8 cellular contexts compared by ENCODE assay signal in the genomic region with DNA sequence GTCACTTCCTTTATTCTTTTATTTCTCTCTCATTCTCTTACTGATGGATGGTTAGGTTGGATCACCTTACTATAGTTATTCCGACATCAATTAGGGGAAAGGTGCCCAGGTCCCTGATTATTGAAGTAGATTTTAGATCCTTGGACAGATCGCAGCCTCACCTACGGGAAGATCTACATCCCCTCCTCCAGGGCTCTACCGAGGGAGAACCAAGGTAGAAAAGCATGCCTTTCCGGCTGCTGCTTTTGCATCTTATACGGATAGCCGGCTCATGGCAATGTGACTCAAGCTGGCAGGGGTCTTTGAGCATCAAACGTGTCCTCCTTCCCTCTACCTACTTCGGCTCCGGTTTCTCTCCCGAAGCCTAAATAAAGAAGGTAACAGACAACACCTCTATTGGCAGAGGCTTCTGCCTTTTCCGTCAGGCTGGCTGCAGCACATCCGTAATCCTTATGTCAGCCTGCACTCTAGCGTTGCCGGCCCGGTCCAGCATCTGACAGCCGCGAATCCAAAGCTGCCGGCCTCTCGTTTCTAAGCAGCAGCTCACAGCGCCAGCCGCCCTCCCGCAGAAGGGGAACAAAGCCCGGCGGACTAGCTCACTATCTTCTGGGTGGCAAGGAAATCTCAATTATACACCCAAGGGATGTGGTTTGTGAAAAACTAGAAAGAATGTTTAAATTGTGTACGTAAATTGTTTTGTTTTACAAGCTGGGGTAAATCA. TPM values are rescaled to one million over a fixed set of nuclear protein-coding genes. Genes with fewer than 3 reads are reported as not detected.
A peak's percentile ranks its signal among the peaks of the same experiment; 100 is the strongest.
DNase-seq lines count a peak whose midpoint lies in the region; ATAC-seq, FAIRE-seq and TF ChIP-seq lines count a peak whose summit lies in the region.

No MANE protein-coding gene starts in this region.

- H3K27me3 ChIP-seq in trophoblast cell (ENCODE audit: insufficient read depth, low read length) = no peaks in the 10 kb centered on the region

- H3K27ac ChIP-seq in trophoblast cell (ENCODE audit: low read depth, low read length) = no peak overlapping the region

- peak overlapping the region; percentile 42 for H3K4me3 Mint-ChIP-seq in T-helper 17 cell

- H3K9ac ChIP-seq in trophoblast cell (ENCODE audit: low read length) = no peak overlapping the region

- H3K4me1 ChIP-seq in trophoblast cell (ENCODE audit: control insufficient read depth in 1 of 2, insufficient read depth in 2 of 2, low read length in 2 of 2) = peaks cover 4 to 6% of the 10 kb centered on the region in 2 experiments

- no peaks in the 10 kb centered on the region for H3K9me3 ChIP-seq in T-helper 17 cell (ENCODE audit: control insufficient read depth, low read length, poor library complexity, severe bottlenecking)
- H3K9me3 ChIP-seq in trophoblast cell (ENCODE audit: insufficient read depth, low read depth, low read length) = no peaks in the 10 kb centered on the region

- no peak overlapping the region for H3K4me2 ChIP-seq in trophoblast cell (ENCODE audit: low read length)

- no peak overlapping the region for H2BK5ac ChIP-seq in trophoblast cell (ENCODE audit: low read depth, low read length, poor library complexity)

- H3K27ac Mint-ChIP-seq in T-helper 17 cell = no peak overlapping the region

- no peak overlapping the region for H3K4ac ChIP-seq in trophoblast cell (ENCODE audit: low read depth, low read length)

- H3K79me1 ChIP-seq in trophoblast cell (ENCODE audit: low read length) = peaks cover 4% of the 10 kb centered on the region

- H2AFZ ChIP-seq in trophoblast cell (ENCODE audit: insufficient read depth, low read length, poor library complexity) = no peak overlapping the region

- peaks cover 8% of the 10 kb centered on the region for H3K4me1 Mint-ChIP-seq in T-helper 17 cell

- H2BK120ac ChIP-seq in trophoblast cell (ENCODE audit: insufficient read depth, low read length, poor library complexity) = no peak overlapping the region

- H4K91ac ChIP-seq in trophoblast cell (ENCODE audit: low read depth, low read length) = no peak overlapping the region

- H2AK5ac ChIP-seq in trophoblast cell (ENCODE audit: low read length) = no peak overlapping the region

- H3K4me3 ChIP-seq in trophoblast cell (ENCODE audit: low read depth, low read length) = no peak overlapping the region

- no peak overlapping the region for H3K14ac ChIP-seq in trophoblast cell (ENCODE audit: low read length)

- H3K79me2 ChIP-seq in trophoblast cell (ENCODE audit: control insufficient read depth, insufficient read depth, low read length, poor library complexity) = no peaks in the 10 kb centered on the region

- peaks cover 70% of the 10 kb centered on the region for H3K27me3 Mint-ChIP-seq in T-helper 17 cell

- no peak for FAIRE-seq in GM19239 (lab: Jason Lieb, UNC)

- peak overlapping the region; percentile 50 for H4K8ac ChIP-seq in trophoblast cell (ENCODE audit: low read depth, low read length)

- no CpG with 5 or more reads among the region's 26 CpGs for WGBS in trophoblast cell (ENCODE audit: extremely low coverage, insufficient coverage, insufficient read length)

- H3K23ac ChIP-seq in trophoblast cell (ENCODE audit: low read length) = no peak overlapping the region

- ATAC-seq in HG03354 (IDR thresholded peaks at IDR 0.05; ENCODE audit: poor library complexity, severe bottlenecking, unreplicated experiment) = peak; percentile 89
- no peak for ATAC-seq in T-helper 17 cell
- peak; percentile 83 for ATAC-seq in Right ventricle myocardium inferior
- no peak for ATAC-seq in GM18505 (IDR thresholded peaks at IDR 0.05; ENCODE audit: unreplicated experiment)

- H2BK12ac ChIP-seq in trophoblast cell (ENCODE audit: low read length) = no peak overlapping the region

- no peak overlapping the region for H4K12ac ChIP-seq in trophoblast cell (ENCODE audit: low read depth, low read length)

- TF ChIP-seq POLR2A in GM18505 (IDR thresholded peaks at IDR 0.05; ENCODE audit: borderline replicate concordance, extremely low read depth, insufficient read depth, insufficient read length) = no peak

- intact Hi-C loops in Right ventricle myocardium inferior (cut with DNase I) = loop anchor here (5.0 to 10.0 kb wide), 4 partner anchors 44 to 1816 kb away; partner anchors contain the start of gene IRX3

- no peak overlapping the region for H3K18ac ChIP-seq in trophoblast cell (ENCODE audit: low read length)

- no peaks in the 10 kb centered on the region for H3K36me3 ChIP-seq in trophoblast cell (ENCODE audit: control insufficient read depth in 1 of 2, insufficient read depth in 2 of 2, low read length in 2 of 2)

- DNase-seq in COR-L47 (lab: John Stamatoyannopoulos, UW) = peak; percentile 62
- no peak for DNase-seq in T-helper 17 cell
- peak; percentile 82 for DNase-seq in Right ventricle myocardium inferior (ENCODE audit: missing footprints)
- peak in 1 of 2 donors; percentile 12 for DNase-seq in trophoblast cell
- DNase-seq in GM19239 (ENCODE audit: insufficient read length, low spot score) = no peak
- no peak for DNase-seq in stimulated activated CD4-positive, alpha-beta T cell treated with anti-CD3 and anti-CD28 coated beads, Interleukin-1b, Interleukin-23, amount 100 ng/mL, for 48 hours

- H3K36me3 Mint-ChIP-seq in T-helper 17 cell (ENCODE audit: low read depth) = peaks cover 4% of the 10 kb centered on the region

RNA-seq across cellular contexts. Expression of gene IRX6, which starts 46.9 kb away (rescaled TPM):
- not detected for total RNA-seq in T-helper 17 cell
- total RNA-seq in Right ventricle myocardium inferior = 0.57 TPM
- polyA plus RNA-seq in trophoblast cell (2013) = 1.1 and 1.2 TPM in 2 replicates

Comparison
In these comparisons a context has a peak if more than half of its experiments do, and no peak if none do; other contexts are left out.
1. DNase-seq: peak in COR-L47 (single experiment) and Right ventricle myocardium inferior (single experiment); none in T-helper 17 cell (0 of 3), GM19239 (single experiment) and stimulated activated CD4-positive, alpha-beta T cell treated with anti-CD3 and anti-CD28 coated beads, Interleukin-1b, Interleukin-23, amount 100 ng/mL, for 48 hours (single experiment).
2. ATAC-seq: peak in HG03354 (single experiment) and Right ventricle myocardium inferior (single experiment); none in T-helper 17 cell (single experiment) and GM18505 (single experiment).